ENCODE assay signal across 1 cellular context in the genomic region with DNA sequence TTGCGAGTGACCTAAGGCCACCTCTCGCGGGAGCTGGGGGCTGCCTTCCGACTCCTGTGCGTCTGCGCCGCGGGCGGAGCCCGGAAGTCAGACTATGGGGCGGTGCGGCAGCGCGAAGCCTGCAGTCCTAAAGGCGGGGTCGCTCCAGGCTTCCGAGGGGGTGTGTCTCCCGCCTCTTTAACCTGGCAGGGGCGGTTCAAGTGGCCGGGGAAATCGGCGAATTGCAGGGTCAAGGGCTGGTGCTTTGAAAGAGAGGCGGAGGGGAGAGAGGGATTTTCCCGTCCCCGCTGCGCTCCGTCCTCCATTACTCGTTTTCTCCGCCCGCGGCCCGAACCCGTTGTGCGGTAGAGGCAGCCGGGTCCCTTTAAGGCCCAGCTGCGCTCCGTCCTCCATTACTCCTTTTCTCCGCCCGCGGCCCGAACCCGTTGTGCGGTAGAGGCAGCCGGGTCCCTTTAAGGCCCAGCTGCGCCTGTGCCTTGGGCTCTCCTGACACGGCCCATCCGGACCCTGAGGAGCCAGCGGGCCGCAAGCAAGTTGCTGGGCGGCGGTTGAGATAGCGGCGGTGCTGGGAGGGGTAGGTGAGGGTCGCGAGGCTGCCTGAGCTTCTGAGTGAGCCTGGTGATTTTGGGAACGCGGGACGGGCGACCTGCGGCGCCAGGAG.
TF ChIP-seq lines count a peak whose summit lies in the region.

A gene with protein sequence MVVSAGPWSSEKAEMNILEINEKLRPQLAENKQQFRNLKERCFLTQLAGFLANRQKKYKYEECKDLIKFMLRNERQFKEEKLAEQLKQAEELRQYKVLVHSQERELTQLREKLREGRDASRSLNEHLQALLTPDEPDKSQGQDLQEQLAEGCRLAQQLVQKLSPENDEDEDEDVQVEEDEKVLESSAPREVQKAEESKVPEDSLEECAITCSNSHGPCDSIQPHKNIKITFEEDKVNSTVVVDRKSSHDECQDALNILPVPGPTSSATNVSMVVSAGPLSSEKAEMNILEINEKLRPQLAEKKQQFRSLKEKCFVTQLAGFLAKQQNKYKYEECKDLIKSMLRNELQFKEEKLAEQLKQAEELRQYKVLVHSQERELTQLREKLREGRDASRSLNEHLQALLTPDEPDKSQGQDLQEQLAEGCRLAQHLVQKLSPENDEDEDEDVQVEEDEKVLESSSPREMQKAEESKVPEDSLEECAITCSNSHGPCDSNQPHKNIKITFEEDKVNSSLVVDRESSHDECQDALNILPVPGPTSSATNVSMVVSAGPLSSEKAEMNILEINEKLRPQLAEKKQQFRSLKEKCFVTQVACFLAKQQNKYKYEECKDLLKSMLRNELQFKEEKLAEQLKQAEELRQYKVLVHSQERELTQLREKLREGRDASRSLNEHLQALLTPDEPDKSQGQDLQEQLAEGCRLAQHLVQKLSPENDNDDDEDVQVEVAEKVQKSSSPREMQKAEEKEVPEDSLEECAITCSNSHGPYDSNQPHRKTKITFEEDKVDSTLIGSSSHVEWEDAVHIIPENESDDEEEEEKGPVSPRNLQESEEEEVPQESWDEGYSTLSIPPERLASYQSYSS (N-terminal part only) (plus strand): TSS at position 83 of the 661 bp plus-strand sequence. CDS start 21,820 bp downstream, outside the sequence.

TF ChIP-seq in HepG2, 621 proteins besides CTCF, POLR2A, EP300 and RAD21 (continued from another document):
- peak; percentile 33; the same call in 1 of the 2 replicates for TF ChIP-seq RXRA (CRISPR knock-in tag; IDR thresholded peaks at IDR 0.05)
